In the genomic region with DNA sequence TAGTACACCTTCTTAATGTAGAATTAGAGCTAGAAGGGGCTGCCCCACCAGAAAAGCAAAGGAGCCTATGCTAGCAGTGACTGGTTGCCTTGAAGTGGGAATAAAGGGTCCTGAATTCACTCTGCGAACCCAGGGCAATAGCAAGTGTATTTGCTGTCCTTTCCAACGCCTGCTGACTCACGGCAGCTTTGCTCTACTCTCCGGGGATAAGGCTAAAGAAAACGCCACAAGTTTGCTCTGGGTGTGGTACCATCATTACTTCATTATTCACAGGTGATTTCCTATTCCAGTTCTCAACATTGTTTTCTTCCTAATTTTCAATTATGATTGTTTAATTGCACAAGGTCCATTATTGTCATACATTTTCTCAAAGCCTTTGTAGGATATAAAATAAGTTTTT, we compare ENCODE assay signal across 17 cellular contexts.
"Had no signal": no experiment of that assay in that cellular context is flagged by ENCODE, and none has a peak within 500 bp of the region (broad histone marks: within the 10 kb centered on the region; RNA-seq: fewer than 3 reads in every experiment).

No MANE protein-coding gene starts in this region.

- H3K27ac ChIP-seq: psoas muscle, right lobe of liver had no signal

- H3K27ac Mint-ChIP-seq: activated CD4-positive, alpha-beta memory T cell treated with anti-CD3 and anti-CD28 coated beads for 36 hours; activated CD4-positive, alpha-beta T cell treated with anti-CD3 and anti-CD28 coated beads for 36 hours; activated naive CD8-positive, alpha-beta T cell treated with anti-CD3 and anti-CD28 coated beads, Interleukin-2, amount 10 ng/mL, durations not matched to agents 7 days and 5 days; activated T-helper 1 cell treated with anti-CD3 and anti-CD28 coated beads, Interleukin-12 subunit alpha, Interleukin-12 subunit beta, Interleukin-2, Interleukin-4 antibody, amounts not matched to agents 30 ng/mL and 10 ng/mL and 1 ng/mL, durations not matched to agents 14 hours and 24 hours and 36 hours; stimulated activated memory B cell treated with anti-CD40 and anti-IgM and Interleukin-4, amounts not matched to agents 10 μg/mL and 1 μg/mL and 100 μg/mL, for 72 hours had no signal

- DNase-seq: activated CD4-positive, alpha-beta memory T cell treated with anti-CD3 and anti-CD28 coated beads for 36 hours; activated CD4-positive, alpha-beta T cell treated with anti-CD3 and anti-CD28 coated beads for 36 hours; activated naive CD8-positive, alpha-beta T cell treated with anti-CD3 and anti-CD28 coated beads, Interleukin-2, amount 10 ng/mL, durations not matched to agents 7 days and 5 days; activated T-cell treated with anti-CD3 and anti-CD28 coated beads for 4 hours; amygdala; kidney glomerular epithelial cell; left ventricle myocardium superior; naive B cell; psoas muscle; right lobe of liver; stimulated activated CD4-positive, alpha-beta T cell treated with anti-CD3 and anti-CD28 coated beads, Interleukin-4, amount 100 ng/mL, for 4 hours; SW 1271; T-helper 2 cell had no signal

- H3K27me3 Mint-ChIP-seq: activated CD4-positive, alpha-beta memory T cell treated with anti-CD3 and anti-CD28 coated beads for 36 hours; activated CD4-positive, alpha-beta T cell treated with anti-CD3 and anti-CD28 coated beads for 36 hours; activated naive CD8-positive, alpha-beta T cell treated with anti-CD3 and anti-CD28 coated beads, Interleukin-2, amount 10 ng/mL, durations not matched to agents 7 days and 5 days; naive B cell; stimulated activated memory B cell treated with anti-CD40 and anti-IgM and Interleukin-4, amounts not matched to agents 10 μg/mL and 1 μg/mL and 100 μg/mL, for 72 hours had no signal

- ATAC-seq: activated CD4-positive, alpha-beta T cell treated with anti-CD3 and anti-CD28 coated beads for 36 hours; gastroesophageal sphincter; stimulated activated memory B cell treated with anti-CD40 and anti-IgM and Interleukin-4, amounts not matched to agents 10 μg/mL and 1 μg/mL and 100 μg/mL, for 72 hours had no signal

- H3K4me3 Mint-ChIP-seq: activated CD4-positive, alpha-beta memory T cell treated with anti-CD3 and anti-CD28 coated beads for 36 hours; activated CD4-positive, alpha-beta T cell treated with anti-CD3 and anti-CD28 coated beads for 36 hours; activated naive CD8-positive, alpha-beta T cell treated with anti-CD3 and anti-CD28 coated beads, Interleukin-2, amount 10 ng/mL, durations not matched to agents 7 days and 5 days; activated T-helper 1 cell treated with anti-CD3 and anti-CD28 coated beads, Interleukin-12 subunit alpha, Interleukin-12 subunit beta, Interleukin-2, Interleukin-4 antibody, amounts not matched to agents 30 ng/mL and 10 ng/mL and 1 ng/mL, durations not matched to agents 14 hours and 24 hours and 36 hours; neural crest cell; stimulated activated memory B cell treated with anti-CD40 and anti-IgM and Interleukin-4, amounts not matched to agents 10 μg/mL and 1 μg/mL and 100 μg/mL, for 72 hours had no signal
